1 cellular context compared by ENCODE assay signal in the genomic region with DNA sequence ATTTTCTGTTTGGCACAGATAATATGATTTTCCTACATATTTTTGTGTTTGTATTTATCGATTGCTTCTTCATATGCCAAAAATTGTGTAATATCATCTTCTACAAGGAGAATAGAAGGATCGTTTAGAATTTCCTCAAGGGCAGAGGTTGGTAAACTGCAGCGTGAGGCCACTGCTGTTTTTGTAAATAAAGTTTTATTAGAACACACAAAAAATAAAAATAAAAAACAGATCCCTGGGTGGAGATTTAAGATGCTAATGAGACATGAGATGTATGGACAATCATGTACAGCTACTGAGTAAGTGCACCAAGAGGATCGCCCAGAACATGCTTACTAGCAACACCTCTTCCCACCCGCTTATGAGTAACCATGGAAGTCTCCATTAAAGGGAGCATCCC.
A peak's percentile ranks its signal among the peaks of the same experiment; 100 is the strongest.
TF ChIP-seq lines count a peak whose summit lies in the region.

No MANE protein-coding gene starts in this region.

TF ChIP-seq in GM12878, 131 proteins besides CTCF, POLR2A, EP300 and RAD21:
- TF ChIP-seq, protein P1, sequence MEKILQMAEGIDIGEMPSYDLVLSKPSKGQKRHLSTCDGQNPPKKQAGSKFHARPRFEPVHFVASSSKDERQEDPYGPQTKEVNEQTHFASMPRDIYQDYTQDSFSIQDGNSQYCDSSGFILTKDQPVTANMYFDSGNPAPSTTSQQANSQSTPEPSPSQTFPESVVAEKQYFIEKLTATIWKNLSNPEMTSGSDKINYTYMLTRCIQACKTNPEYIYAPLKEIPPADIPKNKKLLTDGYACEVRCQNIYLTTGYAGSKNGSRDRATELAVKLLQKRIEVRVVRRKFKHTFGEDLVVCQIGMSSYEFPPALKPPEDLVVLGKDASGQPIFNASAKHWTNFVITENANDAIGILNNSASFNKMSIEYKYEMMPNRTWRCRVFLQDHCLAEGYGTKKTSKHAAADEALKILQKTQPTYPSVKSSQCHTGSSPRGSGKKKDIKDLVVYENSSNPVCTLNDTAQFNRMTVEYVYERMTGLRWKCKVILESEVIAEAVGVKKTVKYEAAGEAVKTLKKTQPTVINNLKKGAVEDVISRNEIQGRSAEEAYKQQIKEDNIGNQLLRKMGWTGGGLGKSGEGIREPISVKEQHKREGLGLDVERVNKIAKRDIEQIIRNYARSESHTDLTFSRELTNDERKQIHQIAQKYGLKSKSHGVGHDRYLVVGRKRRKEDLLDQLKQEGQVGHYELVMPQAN (conservative IDR thresholded peaks at IDR 0.05): no peak
- TF ChIP-seq, protein P2, sequence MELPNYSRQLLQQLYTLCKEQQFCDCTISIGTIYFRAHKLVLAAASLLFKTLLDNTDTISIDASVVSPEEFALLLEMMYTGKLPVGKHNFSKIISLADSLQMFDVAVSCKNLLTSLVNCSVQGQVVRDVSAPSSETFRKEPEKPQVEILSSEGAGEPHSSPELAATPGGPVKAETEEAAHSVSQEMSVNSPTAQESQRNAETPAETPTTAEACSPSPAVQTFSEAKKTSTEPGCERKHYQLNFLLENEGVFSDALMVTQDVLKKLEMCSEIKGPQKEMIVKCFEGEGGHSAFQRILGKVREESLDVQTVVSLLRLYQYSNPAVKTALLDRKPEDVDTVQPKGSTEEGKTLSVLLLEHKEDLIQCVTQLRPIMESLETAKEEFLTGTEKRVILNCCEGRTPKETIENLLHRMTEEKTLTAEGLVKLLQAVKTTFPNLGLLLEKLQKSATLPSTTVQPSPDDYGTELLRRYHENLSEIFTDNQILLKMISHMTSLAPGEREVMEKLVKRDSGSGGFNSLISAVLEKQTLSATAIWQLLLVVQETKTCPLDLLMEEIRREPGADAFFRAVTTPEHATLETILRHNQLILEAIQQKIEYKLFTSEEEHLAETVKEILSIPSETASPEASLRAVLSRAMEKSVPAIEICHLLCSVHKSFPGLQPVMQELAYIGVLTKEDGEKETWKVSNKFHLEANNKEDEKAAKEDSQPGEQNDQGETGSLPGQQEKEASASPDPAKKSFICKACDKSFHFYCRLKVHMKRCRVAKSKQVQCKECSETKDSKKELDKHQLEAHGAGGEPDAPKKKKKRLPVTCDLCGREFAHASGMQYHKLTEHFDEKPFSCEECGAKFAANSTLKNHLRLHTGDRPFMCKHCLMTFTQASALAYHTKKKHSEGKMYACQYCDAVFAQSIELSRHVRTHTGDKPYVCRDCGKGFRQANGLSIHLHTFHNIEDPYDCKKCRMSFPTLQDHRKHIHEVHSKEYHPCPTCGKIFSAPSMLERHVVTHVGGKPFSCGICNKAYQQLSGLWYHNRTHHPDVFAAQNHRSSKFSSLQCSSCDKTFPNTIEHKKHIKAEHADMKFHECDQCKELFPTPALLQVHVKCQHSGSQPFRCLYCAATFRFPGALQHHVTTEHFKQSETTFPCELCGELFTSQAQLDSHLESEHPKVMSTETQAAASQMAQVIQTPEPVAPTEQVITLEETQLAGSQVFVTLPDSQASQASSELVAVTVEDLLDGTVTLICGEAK (IDR thresholded peaks at IDR 0.05; ENCODE audit: borderline replicate concordance): peak; percentile 71
- TF ChIP-seq, protein P3, sequence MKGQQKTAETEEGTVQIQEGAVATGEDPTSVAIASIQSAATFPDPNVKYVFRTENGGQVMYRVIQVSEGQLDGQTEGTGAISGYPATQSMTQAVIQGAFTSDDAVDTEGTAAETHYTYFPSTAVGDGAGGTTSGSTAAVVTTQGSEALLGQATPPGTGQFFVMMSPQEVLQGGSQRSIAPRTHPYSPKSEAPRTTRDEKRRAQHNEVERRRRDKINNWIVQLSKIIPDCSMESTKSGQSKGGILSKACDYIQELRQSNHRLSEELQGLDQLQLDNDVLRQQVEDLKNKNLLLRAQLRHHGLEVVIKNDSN (IDR thresholded peaks at IDR 0.05; ENCODE audit: borderline replicate concordance, extremely low read length, insufficient read depth, low read depth, low read length): no peak
- TF ChIP-seq, protein P4, sequence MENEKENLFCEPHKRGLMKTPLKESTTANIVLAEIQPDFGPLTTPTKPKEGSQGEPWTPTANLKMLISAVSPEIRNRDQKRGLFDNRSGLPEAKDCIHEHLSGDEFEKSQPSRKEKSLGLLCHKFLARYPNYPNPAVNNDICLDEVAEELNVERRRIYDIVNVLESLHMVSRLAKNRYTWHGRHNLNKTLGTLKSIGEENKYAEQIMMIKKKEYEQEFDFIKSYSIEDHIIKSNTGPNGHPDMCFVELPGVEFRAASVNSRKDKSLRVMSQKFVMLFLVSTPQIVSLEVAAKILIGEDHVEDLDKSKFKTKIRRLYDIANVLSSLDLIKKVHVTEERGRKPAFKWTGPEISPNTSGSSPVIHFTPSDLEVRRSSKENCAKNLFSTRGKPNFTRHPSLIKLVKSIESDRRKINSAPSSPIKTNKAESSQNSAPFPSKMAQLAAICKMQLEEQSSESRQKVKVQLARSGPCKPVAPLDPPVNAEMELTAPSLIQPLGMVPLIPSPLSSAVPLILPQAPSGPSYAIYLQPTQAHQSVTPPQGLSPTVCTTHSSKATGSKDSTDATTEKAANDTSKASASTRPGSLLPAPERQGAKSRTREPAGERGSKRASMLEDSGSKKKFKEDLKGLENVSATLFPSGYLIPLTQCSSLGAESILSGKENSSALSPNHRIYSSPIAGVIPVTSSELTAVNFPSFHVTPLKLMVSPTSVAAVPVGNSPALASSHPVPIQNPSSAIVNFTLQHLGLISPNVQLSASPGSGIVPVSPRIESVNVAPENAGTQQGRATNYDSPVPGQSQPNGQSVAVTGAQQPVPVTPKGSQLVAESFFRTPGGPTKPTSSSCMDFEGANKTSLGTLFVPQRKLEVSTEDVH (IDR thresholded peaks at IDR 0.05; ENCODE audit: low read depth, partially characterized antibody): no peak
